In genomic region chr4:132506568-132506967, GRCh38 we compare ENCODE assay signal across 25 cellular contexts.
"Had no signal": no experiment of that assay in that cellular context is flagged by ENCODE, and none has a peak within 500 bp of the region (broad histone marks: within the 10 kb centered on the region; RNA-seq: fewer than 3 reads in every experiment).

No MANE protein-coding gene starts in this region.

- H3K9me3 ChIP-seq: ovary, psoas muscle, stomach, thoracic aorta, thyroid gland, tibial nerve, upper lobe of left lung, vagina had no signal

- H3K79me2 ChIP-seq: parathyroid adenoma had no signal

- H3K9ac ChIP-seq: neural progenitor cell, parathyroid adenoma had no signal

- H3K4me1 ChIP-seq: parathyroid adenoma, psoas muscle, stomach, thyroid gland, tibial nerve, upper lobe of left lung, vagina had no signal

- FAIRE-seq: urothelium cell line had no signal

- H3K27ac ChIP-seq: neural progenitor cell, ovary, parathyroid adenoma, psoas muscle, skin epidermis, stomach, thoracic aorta, thyroid gland, tibial nerve, upper lobe of left lung, vagina had no signal

- H3K36me3 ChIP-seq: neural progenitor cell, ovary, stomach, thoracic aorta, thyroid gland, tibial nerve, upper lobe of left lung, vagina had no signal

- H3K4me2 ChIP-seq: neural progenitor cell had no signal

- H3K27me3 ChIP-seq: neural progenitor cell, ovary, stomach, thyroid gland, tibial nerve, upper lobe of left lung, vagina had no signal

- H2AFZ ChIP-seq: neural progenitor cell, parathyroid adenoma had no signal

- ATAC-seq: natural killer cell; psoas muscle; right cardiac atrium; sciatic nerve; stimulated activated effector memory CD8-positive, alpha-beta T cell treated with anti-CD3 and anti-CD28 coated beads, Interleukin-12 subunit alpha, Interleukin-12 subunit beta, amount 100 ng/mL, for 72 hours; stimulated activated naive B cell treated with anti-CD40 and anti-IgM and Interleukin-4, amounts not matched to agents 10 μg/mL and 1 μg/mL and 100 μg/mL, for 72 hours had no signal

- DNase-seq: natural killer cell; occipital lobe; ovary; posterior cingulate gyrus; psoas muscle; right cardiac atrium; stimulated activated CD4-positive, alpha-beta T cell treated with anti-CD3 and anti-CD28 coated beads, Interleukin-15, amount 100 ng/mL, for 24 hours; stimulated activated CD4-positive, alpha-beta T cell treated with anti-CD3 and anti-CD28 coated beads, Interleukin-2, amount 100 ng/mL, for 24 hours; stimulated activated CD4-positive, alpha-beta T cell treated with anti-CD3 and anti-CD28 coated beads, Interleukin-2, amount 100 ng/mL, for 48 hours; stimulated activated CD4-positive, alpha-beta T cell treated with anti-CD3 and anti-CD28 coated beads, Interleukin-4, amount 100 ng/mL, for 24 hours; stimulated activated naive B cell treated with anti-CD40 and anti-IgM and Interleukin-4, amounts not matched to agents 10 μg/mL and 1 μg/mL and 100 μg/mL, for 72 hours; stimulated activated naive CD4-positive, alpha-beta T cell treated with Interleukin-2 at 50 U/mL for 16 hours; stomach; thyroid gland; trophoblast cell; upper lobe of left lung had no signal

- H3K4me3 ChIP-seq: neural progenitor cell, ovary, psoas muscle, skin epidermis, stomach, thoracic aorta, thyroid gland, tibial nerve, upper lobe of left lung, vagina had no signal
